In the genomic region with DNA sequence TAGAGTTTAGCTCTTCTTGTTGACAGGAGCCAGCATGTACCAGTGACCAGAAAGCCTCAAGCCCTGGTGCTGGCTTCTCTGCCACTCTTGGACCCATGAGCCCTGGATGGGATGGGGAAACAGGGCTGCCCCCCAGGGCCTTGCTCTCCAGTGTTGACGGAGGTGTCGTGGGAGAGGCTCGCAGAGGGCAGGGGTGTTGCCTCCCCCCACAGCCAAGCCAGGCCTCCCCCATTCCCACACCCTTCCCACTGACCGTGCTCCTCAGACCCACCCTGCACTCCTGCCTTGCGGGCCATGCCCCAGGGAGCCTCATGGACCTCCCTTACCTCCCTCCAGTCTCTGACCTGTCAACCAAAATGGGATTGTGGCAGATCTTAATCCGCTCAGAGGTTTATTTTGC, we compare ENCODE assay signal across 18 cellular contexts.
A peak's percentile ranks its signal among the peaks of the same experiment; 100 is the strongest.
DNase-seq lines count a peak whose midpoint lies in the region; ATAC-seq lines count a peak whose summit lies in the region.
"Had no signal": no experiment of that assay in that cellular context is flagged by ENCODE, and none has a peak within 500 bp of the region (broad histone marks: within the 10 kb centered on the region; RNA-seq: fewer than 3 reads in every experiment).

No MANE protein-coding gene starts in this region.

- intact Hi-C loops in sciatic nerve (cut with DNase I) = no loop called here

- no peak overlapping the region for H3K27ac Mint-ChIP-seq in activated T-cell treated with anti-CD3 and anti-CD28 coated beads, Interleukin-2, amount 50 U/mL, for 24 hours
- H3K27ac Mint-ChIP-seq in activated T-cell treated with anti-CD3 and anti-CD28 coated beads, Interleukin-2, amount 50 U/mL, for 72 hours = no peak overlapping the region
- H3K27ac Mint-ChIP-seq in activated naive CD4-positive, alpha-beta T cell treated with anti-CD3 and anti-CD28 coated beads, Interleukin-2, amount 10 ng/mL, durations not matched to agents 7 days and 5 days = no peak overlapping the region
- H3K27ac Mint-ChIP-seq: CD4-positive, alpha-beta memory T cell had no signal

- no peak for ATAC-seq in activated T-cell treated with anti-CD3 and anti-CD28 coated beads, Interleukin-2, amount 50 U/mL, for 72 hours (replicated peaks in 1 of 2)
- no peak for ATAC-seq in sciatic nerve
- ATAC-seq: A549, HCT116, K562, Right ventricle myocardium inferior had no signal

- no peaks in the 10 kb centered on the region for H3K36me3 Mint-ChIP-seq in activated T-cell treated with anti-CD3 and anti-CD28 coated beads, Interleukin-2, amount 50 U/mL, for 24 hours (ENCODE audit: low read depth)
- no peaks in the 10 kb centered on the region for H3K36me3 Mint-ChIP-seq in activated T-cell treated with anti-CD3 and anti-CD28 coated beads, Interleukin-2, amount 50 U/mL, for 72 hours (ENCODE audit: insufficient read depth in 2 of 2)
- no peaks in the 10 kb centered on the region for H3K36me3 Mint-ChIP-seq in activated naive CD4-positive, alpha-beta T cell treated with anti-CD3 and anti-CD28 coated beads, Interleukin-2, amount 10 ng/mL, durations not matched to agents 7 days and 5 days

- no peaks in the 10 kb centered on the region for H3K4me1 Mint-ChIP-seq in activated T-cell treated with anti-CD3 and anti-CD28 coated beads, Interleukin-2, amount 50 U/mL, for 24 hours (ENCODE audit: low read depth)
- H3K4me1 Mint-ChIP-seq in activated T-cell treated with anti-CD3 and anti-CD28 coated beads, Interleukin-2, amount 50 U/mL, for 72 hours (ENCODE audit: low read depth) = peaks cover 9% of the 10 kb centered on the region
- H3K4me1 Mint-ChIP-seq in activated naive CD4-positive, alpha-beta T cell treated with anti-CD3 and anti-CD28 coated beads, Interleukin-2, amount 10 ng/mL, durations not matched to agents 7 days and 5 days = no peaks in the 10 kb centered on the region
- H3K4me1 Mint-ChIP-seq: CD4-positive, alpha-beta memory T cell had no signal

- CTCF ChIA-PET in activated naive CD4-positive, alpha-beta T cell treated with anti-CD3 and anti-CD28 coated beads, Interleukin-2, amount 10 ng/mL, durations not matched to agents 7 days and 5 days (lab: Charles Lee) = no interaction called here

- no peak overlapping the region for H3K4me3 Mint-ChIP-seq in activated T-cell treated with anti-CD3 and anti-CD28 coated beads, Interleukin-2, amount 50 U/mL, for 24 hours
- no peak overlapping the region for H3K4me3 Mint-ChIP-seq in activated T-cell treated with anti-CD3 and anti-CD28 coated beads, Interleukin-2, amount 50 U/mL, for 72 hours
- H3K4me3 Mint-ChIP-seq in activated naive CD4-positive, alpha-beta T cell treated with anti-CD3 and anti-CD28 coated beads, Interleukin-2, amount 10 ng/mL, durations not matched to agents 7 days and 5 days = no peak overlapping the region
- H3K4me3 Mint-ChIP-seq: CD4-positive, alpha-beta memory T cell had no signal

- peak; percentile 26 for DNase-seq in activated T-cell treated with anti-CD3 and anti-CD28 coated beads, Interleukin-2, amount 50 U/mL, for 24 hours
- no peak for DNase-seq in activated T-cell treated with anti-CD3 and anti-CD28 coated beads, Interleukin-2, amount 50 U/mL, for 72 hours
- peak; percentile 30 for DNase-seq in islet precursor cell
- DNase-seq in sciatic nerve (ENCODE audit: low spot score) = peak; percentile 25
- no peak for DNase-seq in activated naive CD4-positive, alpha-beta T cell treated with anti-CD3 and anti-CD28 coated beads, Interleukin-2, amount 10 ng/mL, durations not matched to agents 7 days and 5 days
- no peak for DNase-seq in midbrain (lab: John Stamatoyannopoulos, UW)
- no peak for DNase-seq in NCI-H2081 (lab: John Stamatoyannopoulos, UW)
- DNase-seq: CD4-positive, alpha-beta memory T cell; DMS153; GF-D8; NCI-H1092 treated with DMSO at 0.1 percent for 48 hours; NCI-H2081 treated with DMSO at 0.1 percent for 48 hours; NCI-H510A; NCI-H748 treated with DMSO at 0.1 percent for 48 hours had no signal

- no peaks in the 10 kb centered on the region for H3K9me3 Mint-ChIP-seq in activated T-cell treated with anti-CD3 and anti-CD28 coated beads, Interleukin-2, amount 50 U/mL, for 24 hours
- no peaks in the 10 kb centered on the region for H3K9me3 Mint-ChIP-seq in activated T-cell treated with anti-CD3 and anti-CD28 coated beads, Interleukin-2, amount 50 U/mL, for 72 hours
- no peaks in the 10 kb centered on the region for H3K9me3 Mint-ChIP-seq in activated naive CD4-positive, alpha-beta T cell treated with anti-CD3 and anti-CD28 coated beads, Interleukin-2, amount 10 ng/mL, durations not matched to agents 7 days and 5 days
- H3K9me3 Mint-ChIP-seq: CD4-positive, alpha-beta memory T cell had no signal

- no peaks in the 10 kb centered on the region for H3K27me3 Mint-ChIP-seq in activated T-cell treated with anti-CD3 and anti-CD28 coated beads, Interleukin-2, amount 50 U/mL, for 24 hours
- H3K27me3 Mint-ChIP-seq in activated T-cell treated with anti-CD3 and anti-CD28 coated beads, Interleukin-2, amount 50 U/mL, for 72 hours (ENCODE audit: low read depth) = no peaks in the 10 kb centered on the region
- H3K27me3 Mint-ChIP-seq in activated naive CD4-positive, alpha-beta T cell treated with anti-CD3 and anti-CD28 coated beads, Interleukin-2, amount 10 ng/mL, durations not matched to agents 7 days and 5 days = peaks cover 4% of the 10 kb centered on the region

Comparison
In these comparisons a context has a peak if more than half of its experiments do, and no peak if none do; other contexts are left out.
1. DNase-seq: peak in activated T-cell treated with anti-CD3 and anti-CD28 coated beads, Interleukin-2, amount 50 U/mL, for 24 hours (single experiment), islet precursor cell (single experiment) and sciatic nerve (single experiment); none in activated T-cell treated with anti-CD3 and anti-CD28 coated beads, Interleukin-2, amount 50 U/mL, for 72 hours (0 of 2), activated naive CD4-positive, alpha-beta T cell treated with anti-CD3 and anti-CD28 coated beads, Interleukin-2, amount 10 ng/mL, durations not matched to agents 7 days and 5 days (single experiment), midbrain (single experiment) and NCI-H2081 (0 of 2).